Comparison of ENCODE assay signal across 9 cellular contexts in the genomic region with DNA sequence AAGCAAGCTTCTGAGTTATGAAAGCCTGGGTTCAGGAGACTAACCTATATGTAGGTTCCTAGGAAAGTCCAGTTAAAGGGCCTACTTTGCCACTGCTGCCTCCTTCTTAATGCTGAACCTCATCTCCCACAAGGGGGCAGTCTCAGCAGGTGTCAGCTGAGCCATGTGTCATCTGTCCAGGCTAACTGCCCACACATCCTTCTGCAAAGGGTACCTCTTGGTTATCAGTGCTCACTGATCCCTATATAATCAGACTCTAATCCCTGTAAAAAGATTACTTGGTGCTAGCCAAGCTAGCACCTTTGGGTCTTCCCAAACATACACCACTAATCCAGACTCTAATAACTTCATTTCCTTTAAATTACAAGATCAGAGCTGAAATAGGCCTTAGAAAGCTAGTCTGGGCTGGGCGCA. TPM values are rescaled to one million over a fixed set of nuclear protein-coding genes. Genes with fewer than 3 reads are reported as not detected.
DNase-seq lines count a peak whose midpoint lies in the region; ATAC-seq and TF ChIP-seq lines count a peak whose summit lies in the region.
"Had no signal": no experiment of that assay in that cellular context is flagged by ENCODE, and none has a peak within 500 bp of the region (broad histone marks: within the 10 kb centered on the region; RNA-seq: fewer than 3 reads in every experiment).

No MANE protein-coding gene starts in this region.

- no TSS peak for BruUV-seq in HCT116 (replicated peaks; lab: Mats Ljungman, UMichigan)

- H4K20me1 ChIP-seq in HCT116 (ENCODE audit: insufficient read depth): peaks cover 24% of the 10 kb centered on the region

- H3K27ac Mint-ChIP-seq in CD14-positive monocyte: peak overlapping the region in 2 of 7 donors; percentile 14 to 20
- peak overlapping the region; percentile 45 for H3K27ac Mint-ChIP-seq in activated CD8-positive, alpha-beta T cell treated with anti-CD3 and anti-CD28 coated beads for 36 hours
- peak overlapping the region in 7 of 10 donors; percentile 2 to 73 (median 27) for H3K27ac Mint-ChIP-seq in naive thymus-derived CD8-positive, alpha-beta T cell

- peak; percentile 73 for TF ChIP-seq RAD21 in HCT116 (IDR thresholded peaks at IDR 0.05; ENCODE audit: low read depth)

- RAD21 ChIA-PET in HCT116 (lab: Charles Lee; ENCODE audit: low non-redundant PET in 1 of 2, low total read pairs in 2 of 2, uncharacterized antibody in 2 of 2, unreplicated experiment in 2 of 2): interaction anchor here in 1 of 2 experiments (1.0 kb wide), 1 partner anchor 57 kb away, joined by 4 read pairs; no protein-coding TSS in a partner anchor

- H3K9me3 ChIP-seq in HCT116 (ENCODE audit: control insufficient read depth in 1 of 2, insufficient read depth in 1 of 2, low read depth in 1 of 2, low read length in 2 of 2) (no peaks in the 10 kb centered on the region), uterus (no peaks in the 10 kb centered on the region)

- H3K4me1 ChIP-seq in HCT116 (ENCODE audit: control insufficient read depth in 1 of 2, insufficient read depth in 2 of 2, low read length in 2 of 2) (no peaks in the 10 kb centered on the region), uterus (no peaks in the 10 kb centered on the region)

- H3K27ac ChIP-seq in HCT116 (ENCODE audit: low read depth, low read length) (no peak overlapping the region), uterus (no peak overlapping the region)

- H3K27me3 ChIP-seq in HCT116 (ENCODE audit: insufficient read depth, low read length) (no peaks in the 10 kb centered on the region), uterus (no peaks in the 10 kb centered on the region)

- TF ChIP-seq POLR2A in HCT116 (IDR thresholded peaks at IDR 0.05; ENCODE audit: borderline replicate concordance, extremely low read depth, insufficient read depth, insufficient read length): no peak
- no peak for TF ChIP-seq POLR2A in uterus (IDR thresholded peaks at IDR 0.05)

- H3K9me2 ChIP-seq in HCT116 (ENCODE audit: insufficient read depth): no peaks in the 10 kb centered on the region

- POLR2A ChIA-PET in HCT116 (lab: Charles Lee): interaction anchor here (1.2 to 6.1 kb wide), 2 partner anchors 9 to 57 kb away, joined by 3 to 61 read pairs; a partner anchor contains a TSS
- POLR2A ChIA-PET in activated CD8-positive, alpha-beta T cell treated with anti-CD3 and anti-CD28 coated beads for 36 hours (lab: Charles Lee): interaction anchor here (0.5 to 7.9 kb wide), 10 partner anchors 9 to 529 kb away, joined by 3 to 63 read pairs (median 4); a partner anchor contains a TSS
- POLR2A ChIA-PET in naive thymus-derived CD8-positive, alpha-beta T cell (lab: Charles Lee): interaction anchor here (0.6 to 2.1 kb wide), 6 partner anchors 9 to 1867 kb away, joined by 3 to 15 read pairs (median 4); a partner anchor contains a TSS

- no peak overlapping the region for H2AFZ ChIP-seq in HCT116 (ENCODE audit: low read depth, low read length, poor library complexity, severe bottlenecking)

- H3K4me3 ChIP-seq in HCT116 (replicated peaks in 1 of 2; ENCODE audit: low read depth in 1 of 2, low read length in 2 of 2) (no peak overlapping the region), epithelial cell of esophagus (ENCODE audit: low read length) (no peak overlapping the region), uterus (no peak overlapping the region)

- H3K79me2 ChIP-seq in HCT116 (ENCODE audit: insufficient read depth, low read length): peaks cover 55% of the 10 kb centered on the region

- no peaks in the 10 kb centered on the region for H3K4me1 Mint-ChIP-seq in CD14-positive monocyte
- peaks cover 19% of the 10 kb centered on the region for H3K4me1 Mint-ChIP-seq in activated CD8-positive, alpha-beta T cell treated with anti-CD3 and anti-CD28 coated beads for 36 hours (ENCODE audit: low read depth)
- peaks cover 0 to 4% (median 1%) of the 10 kb centered on the region in 4 donors for H3K4me1 Mint-ChIP-seq in naive thymus-derived CD8-positive, alpha-beta T cell

- intact Hi-C loops in CD14-positive monocyte (cut with micrococcal nuclease): loop anchor here (1.0 to 2.0 kb wide), 2 partner anchors 58 kb away; no protein-coding TSS in a partner anchor
- intact Hi-C loops in HCT116 (cut with micrococcal nuclease): loop anchor here (1.0 to 2.0 kb wide), 3 partner anchors 38 to 369 kb away; a partner anchor contains a TSS
- intact Hi-C loops in activated CD8-positive, alpha-beta T cell treated with anti-CD3 and anti-CD28 coated beads for 36 hours (cut with micrococcal nuclease): loop anchor here (2.0 kb wide), 1 partner anchor 58 kb away; no protein-coding TSS in a partner anchor
- intact Hi-C loops in uterus (cut with DNase I; ENCODE audit: low total_unique reads): loop anchor here (10.0 kb wide), 1 partner anchor 52 kb away; no protein-coding TSS in a partner anchor

- no peak overlapping the region for H3K4me2 ChIP-seq in HCT116 (ENCODE audit: low read length)

- H3K9ac ChIP-seq in HCT116 (ENCODE audit: low read length): no peak overlapping the region

- CTCF ChIA-PET in HCT116 (lab: Charles Lee): interaction anchor here (0.8 to 3.8 kb wide), 6 partner anchors 9 to 367 kb away, joined by 3 to 28 read pairs (median 3); a partner anchor contains a TSS
- CTCF ChIA-PET in activated CD8-positive, alpha-beta T cell treated with anti-CD3 and anti-CD28 coated beads for 36 hours (lab: Charles Lee): interaction anchor here (0.5 to 4.9 kb wide), 27 partner anchors 9 to 153 kb away, joined by 3 to 135 read pairs (median 4); a partner anchor contains a TSS

- no peaks in the 10 kb centered on the region for H3K9me3 Mint-ChIP-seq in CD14-positive monocyte
- no peaks in the 10 kb centered on the region for H3K9me3 Mint-ChIP-seq in activated CD8-positive, alpha-beta T cell treated with anti-CD3 and anti-CD28 coated beads for 36 hours
- H3K9me3 Mint-ChIP-seq in naive thymus-derived CD8-positive, alpha-beta T cell: no peaks in the 10 kb centered on the region

- no peak overlapping the region for H3K4me3 Mint-ChIP-seq in CD14-positive monocyte
- no peak overlapping the region for H3K4me3 Mint-ChIP-seq in activated CD8-positive, alpha-beta T cell treated with anti-CD3 and anti-CD28 coated beads for 36 hours
- no peak overlapping the region for H3K4me3 Mint-ChIP-seq in naive thymus-derived CD8-positive, alpha-beta T cell

- H3K36me3 ChIP-seq in HCT116 (ENCODE audit: control insufficient read depth in 1 of 2, insufficient read depth in 2 of 2, low read length in 2 of 2): peaks cover 56 to 71% of the 10 kb centered on the region in 2 experiments
- H3K36me3 ChIP-seq in uterus: no peaks in the 10 kb centered on the region

- peaks cover 89 to 90% of the 10 kb centered on the region in 2 donors for H3K36me3 Mint-ChIP-seq in CD14-positive monocyte
- peaks cover 71% of the 10 kb centered on the region for H3K36me3 Mint-ChIP-seq in activated CD8-positive, alpha-beta T cell treated with anti-CD3 and anti-CD28 coated beads for 36 hours (ENCODE audit: low read depth)
- H3K36me3 Mint-ChIP-seq in naive thymus-derived CD8-positive, alpha-beta T cell: peaks cover 0 to 90% (median 11%) of the 10 kb centered on the region in 3 donors

- peak; percentile 59 for DNase-seq in CD14-positive monocyte (ENCODE audit: low spot score)
- peak; percentile 61 for DNase-seq in HCT116 (ENCODE audit: low read depth, low spot score)
- peak; percentile 99 for DNase-seq in NCI-H82 (lab: John Stamatoyannopoulos, UW)
- DNase-seq in activated CD8-positive, alpha-beta T cell treated with anti-CD3 and anti-CD28 coated beads for 36 hours: peak; percentile 83
- DNase-seq in epithelial cell of esophagus (ENCODE audit: low read depth): peak; percentile 74
- DNase-seq in naive thymus-derived CD8-positive, alpha-beta T cell: peak; percentile 24 to 78 (median 46)
- DNase-seq in uterus: peak in 1 of 2 donors; percentile 38

- peak; percentile 78 for TF ChIP-seq CTCF in CD14-positive monocyte (IDR thresholded peaks at IDR 0.05)
- TF ChIP-seq CTCF in HCT116 (IDR thresholded peaks at IDR 0.05 in 2 of 3, conservative IDR thresholded peaks at IDR 0.05 in 1 of 3; ENCODE audit: borderline replicate concordance in 1 of 3, insufficient read depth in 1 of 3, low read depth in 2 of 3, low read length in 2 of 3): peak; percentile 63 to 83 (median 78); a peak in 5 of 6 replicates
- peak; percentile 76 for TF ChIP-seq CTCF in activated CD8-positive, alpha-beta T cell treated with anti-CD3 and anti-CD28 coated beads for 36 hours (IDR thresholded peaks at IDR 0.05)
- peak; percentile 77 for TF ChIP-seq CTCF in epithelial cell of esophagus (IDR thresholded peaks at IDR 0.05; ENCODE audit: insufficient read depth, low read depth, low read length, missing control alignments)
- peak; percentile 42 to 54 (median 49) for TF ChIP-seq CTCF in uterus (IDR thresholded peaks at IDR 0.05)

- ATAC-seq in HCT116 (peak; percentile 73), HG03159 (IDR thresholded peaks at IDR 0.05; ENCODE audit: unreplicated experiment) (no peak)
- peak; percentile 87 for ATAC-seq in activated CD8-positive, alpha-beta T cell treated with anti-CD3 and anti-CD28 coated beads for 36 hours
- ATAC-seq in naive thymus-derived CD8-positive, alpha-beta T cell: peak; percentile 52 to 76

- H3K27me3 Mint-ChIP-seq in CD14-positive monocyte (ENCODE audit: low read depth in 3 of 3): no peaks in the 10 kb centered on the region
- H3K27me3 Mint-ChIP-seq in activated CD8-positive, alpha-beta T cell treated with anti-CD3 and anti-CD28 coated beads for 36 hours: no peaks in the 10 kb centered on the region
- no peaks in the 10 kb centered on the region for H3K27me3 Mint-ChIP-seq in naive thymus-derived CD8-positive, alpha-beta T cell

RNA-seq across cellular contexts. Expression of a gene that starts 9.0 kb away (rescaled TPM):
- 100 to 1,000 TPM; 294 to 362 TPM for polyA plus RNA-seq in CD14-positive monocyte
- 1,171 TPM for total RNA-seq in HCT116 (2021; ENCODE audit: unreplicated experiment)
- polyA plus RNA-seq in HCT116 (2012): 682 and 765 TPM in 2 replicates
- 100 to 1,000 TPM; 547 to 553 TPM for total RNA-seq in activated CD8-positive, alpha-beta T cell treated with anti-CD3 and anti-CD28 coated beads for 36 hours
- 100 to 1,000 TPM; 115 to 129 TPM for total RNA-seq in naive thymus-derived CD8-positive, alpha-beta T cell
- 100 to 1,000 TPM; 174 to 214 (median 205) TPM for polyA plus RNA-seq in naive thymus-derived CD8-positive, alpha-beta T cell
- 100 to 1,000 TPM; 189 to 253 (median 202) TPM for total RNA-seq in uterus

RNA-seq across cellular contexts. Expression of a gene that starts 12.5 kb away (rescaled TPM):
- polyA plus RNA-seq in CD14-positive monocyte: under 1 TPM in 1 of 2 donors, not detected in 1; 0.37 TPM
- total RNA-seq in HCT116 (2021; ENCODE audit: unreplicated experiment) (16.2 TPM), uterus (1 to 10 TPM in 2 of 4 donors, under 1 TPM in 1, not detected in 1; 0.26 to 4.5 (median 3.4) TPM)
- 6.4 and 8.8 TPM in 2 replicates for polyA plus RNA-seq in HCT116 (2012)
- total RNA-seq in activated CD8-positive, alpha-beta T cell treated with anti-CD3 and anti-CD28 coated beads for 36 hours: 1 to 10 TPM; 8.4 to 10.0 TPM
- 1 to 10 TPM; 4.8 to 5.5 TPM for total RNA-seq in naive thymus-derived CD8-positive, alpha-beta T cell
- polyA plus RNA-seq in naive thymus-derived CD8-positive, alpha-beta T cell: 1 to 10 TPM in 1 of 3 donors, under 1 TPM in 2; 0.12 to 1.6 (median 0.82) TPM

RNA-seq across cellular contexts. Expression of a gene that starts 12.8 kb away (rescaled TPM):
- 1 to 10 TPM in 1 of 2 donors, under 1 TPM in 1; 0.23 to 3.3 TPM for polyA plus RNA-seq in CD14-positive monocyte
- total RNA-seq in HCT116 (2021; ENCODE audit: unreplicated experiment) (3.1 TPM), uterus (1 to 10 TPM in 2 of 4 donors, under 1 TPM in 1, not detected in 1; 0.35 to 7.2 (median 3.8) TPM)
- 4.8 and 5.3 TPM in 2 replicates for polyA plus RNA-seq in HCT116 (2012)
- total RNA-seq in activated CD8-positive, alpha-beta T cell treated with anti-CD3 and anti-CD28 coated beads for 36 hours: 1 to 10 TPM; 5.6 to 7.1 TPM
- total RNA-seq in naive thymus-derived CD8-positive, alpha-beta T cell: 10 to 100 TPM; 13.3 to 16.0 TPM
- polyA plus RNA-seq in naive thymus-derived CD8-positive, alpha-beta T cell: 10 to 100 TPM in 1 of 3 donors, 1 to 10 TPM in 2; 4.1 to 10.0 (median 5.0) TPM
- total RNA-seq: skeletal muscle tissue had no signal

RNA-seq across cellular contexts. Expression of a gene that starts 21.7 kb away (rescaled TPM):
- 1 to 10 TPM; 3.9 to 4.1 TPM for polyA plus RNA-seq in CD14-positive monocyte
- 5.0 TPM for total RNA-seq in HCT116 (2021; ENCODE audit: unreplicated experiment)
- 4.7 and 5.8 TPM in 2 replicates for polyA plus RNA-seq in HCT116 (2012)
- 1 to 10 TPM; 2.9 to 3.7 TPM for total RNA-seq in activated CD8-positive, alpha-beta T cell treated with anti-CD3 and anti-CD28 coated beads for 36 hours
- 1 to 10 TPM; 9.8 to 10.0 TPM for total RNA-seq in naive thymus-derived CD8-positive, alpha-beta T cell
- polyA plus RNA-seq in naive thymus-derived CD8-positive, alpha-beta T cell: 1 to 10 TPM; 2.3 to 3.1 (median 2.7) TPM
- 1 to 10 TPM in 3 of 4 donors, under 1 TPM in 1; 0.29 to 7.5 (median 2.1) TPM for total RNA-seq in uterus

RNA-seq across cellular contexts. Expression of a gene that starts 38.0 kb away (rescaled TPM):
- 100 to 1,000 TPM; 219 to 245 TPM for polyA plus RNA-seq in CD14-positive monocyte
- total RNA-seq in HCT116 (2021; ENCODE audit: unreplicated experiment) (199 TPM), uterus (100 to 1,000 TPM in 2 of 4 donors, 10 to 100 TPM in 2; 75.3 to 162 (median 106) TPM)
- 261 and 297 TPM in 2 replicates for polyA plus RNA-seq in HCT116 (2012)
- total RNA-seq in activated CD8-positive, alpha-beta T cell treated with anti-CD3 and anti-CD28 coated beads for 36 hours: 100 to 1,000 TPM; 184 to 186 TPM
- 10 to 100 TPM; 74.8 to 78.0 TPM for total RNA-seq in naive thymus-derived CD8-positive, alpha-beta T cell
- 10 to 100 TPM; 82.8 to 96.3 (median 85.5) TPM for polyA plus RNA-seq in naive thymus-derived CD8-positive, alpha-beta T cell
